ENCODE assay signal across 23 cellular contexts in genomic region chr17:2077040-2077439, GRCh38. TPM values are rescaled to one million over a fixed set of nuclear protein-coding genes. Genes with fewer than 3 reads are reported as not detected.
DNase-seq lines count a peak whose midpoint lies in the region; ATAC-seq, FAIRE-seq and TF ChIP-seq lines count a peak whose summit lies in the region.
"Had no signal": no experiment of that assay in that cellular context is flagged by ENCODE, and none has a peak within 500 bp of the region (broad histone marks: within the 10 kb centered on the region; RNA-seq: fewer than 3 reads in every experiment).

No MANE protein-coding gene starts in this region.

- H3K9ac ChIP-seq in NT2/D1 (ENCODE audit: insufficient read length, low read depth): peak overlapping the region; percentile 33
- no peak overlapping the region for H3K9ac ChIP-seq in fibroblast of lung (ENCODE audit: insufficient read depth, low read length)
- H3K9ac ChIP-seq in Karpas-422 (ENCODE audit: low read length): no peak overlapping the region
- H3K9ac ChIP-seq: parathyroid adenoma had no signal

- no peaks in the 10 kb centered on the region for H3K9me2 ChIP-seq in Karpas-422 (replicated peaks; ENCODE audit: insufficient read depth, low read length)

- H3K4me2 ChIP-seq in A549: no peak overlapping the region
- peak overlapping the region; percentile 57 for H3K4me2 ChIP-seq in fibroblast of lung (ENCODE audit: extremely low read depth, insufficient read depth, low read length)
- no peak overlapping the region for H3K4me2 ChIP-seq in Karpas-422 (ENCODE audit: low read depth, low read length, poor library complexity, severe bottlenecking)

- peak; percentile 32 for FAIRE-seq in A549 (lab: Jason Lieb, UNC)
- FAIRE-seq: frontal cortex, H1 had no signal

- peaks cover 28% of the 10 kb centered on the region for H3K36me3 ChIP-seq in NT2/D1 (ENCODE audit: insufficient read depth, insufficient read length, low read length)
- H3K36me3 ChIP-seq in fibroblast of lung (ENCODE audit: control insufficient read depth, insufficient read depth, low read length): peaks cover 7% of the 10 kb centered on the region
- peaks cover 0 to 47% of the 10 kb centered on the region in 2 donors for H3K36me3 ChIP-seq in psoas muscle (ENCODE audit: insufficient read depth in 1 of 2, low read depth in 1 of 2)
- no peaks in the 10 kb centered on the region for H3K36me3 ChIP-seq in Karpas-422 (ENCODE audit: insufficient read depth, low read length)
- H3K36me3 ChIP-seq in aorta (ENCODE audit: control insufficient read depth in 1 of 2, insufficient read depth in 2 of 2, low read length in 1 of 2): peaks cover 3 to 8% of the 10 kb centered on the region in 2 donors
- H3K36me3 ChIP-seq: MG63 had no signal

- H3K27ac ChIP-seq in A549: no peak overlapping the region
- peak overlapping the region; percentile 64 for H3K27ac ChIP-seq in fibroblast of lung (ENCODE audit: insufficient read depth, low read length)
- peak overlapping the region; percentile 81 for H3K27ac ChIP-seq in psoas muscle
- no peak overlapping the region for H3K27ac ChIP-seq in Karpas-422 (ENCODE audit: low read length)
- H3K27ac ChIP-seq in aorta (ENCODE audit: low read depth in 1 of 2, low read length in 2 of 2): no peak overlapping the region

- CTCF ChIA-PET in A549 (lab: Yijun Ruan, JAX): interaction anchor here (1.0 to 16.6 kb wide), 8 partner anchors 8 to 276 kb away, joined by 3 to 217 read pairs (median 5); partner anchors contain the start of gene HIC1

- no peak for ATAC-seq in A549
- peak; percentile 23 to 55 (median 48) for ATAC-seq in psoas muscle
- no peak for ATAC-seq in aorta (ENCODE audit: low FRiP score)
- ATAC-seq: left lobe of liver had no signal

- no peak for TF ChIP-seq CTCF in A549 (IDR thresholded peaks at IDR 0.05)
- no peak for TF ChIP-seq CTCF in fibroblast of lung (conservative IDR thresholded peaks at IDR 0.05 in 1 of 2, IDR thresholded peaks at IDR 0.05 in 1 of 2; ENCODE audit: low read depth in 1 of 2, low read length in 2 of 2)
- TF ChIP-seq CTCF in psoas muscle (IDR thresholded peaks at IDR 0.05): no peak

- DNase-seq in A549 (ENCODE audit: low read depth in 1 of 2, low spot score in 1 of 2): no peak
- no peak for DNase-seq in NT2/D1 (ENCODE audit: low read depth, low spot score)
- DNase-seq in fibroblast of lung (ENCODE audit: low read depth in 2 of 2): no peak
- DNase-seq in psoas muscle: no peak
- no peak for DNase-seq in Karpas-422
- no peak for DNase-seq in pons (ENCODE audit: low spot score)
- DNase-seq in aorta: no peak
- no peak for DNase-seq in HCEC 1CT
- DNase-seq: activated CD4-positive, alpha-beta memory T cell treated with anti-CD3 and anti-CD28 coated beads for 36 hours; activated naive CD4-positive, alpha-beta T cell treated with anti-CD3 and anti-CD28 coated beads for 36 hours; activated T-cell treated with anti-CD3 and anti-CD28 coated beads, Interleukin-2, amount 50 U/mL, for 24 hours; dermis blood vessel endothelial cell; DND-41; MG63; NCI-H226; RPMI8226; stimulated activated CD4-positive, alpha-beta T cell treated with anti-CD3 and anti-CD28 coated beads, Interleukin-12 subunit alpha, Interleukin-12 subunit beta, amount 100 ng/mL, for 4 hours; T-helper 1 cell; testis had no signal

- no peak for TF ChIP-seq RAD21 in A549 (conservative IDR thresholded peaks at IDR 0.05 in 1 of 2, IDR thresholded peaks at IDR 0.05 in 1 of 2)

- POLR2A ChIA-PET in A549 (lab: Yijun Ruan, JAX): no interaction called here

- H3K4me3 ChIP-seq in A549: no peak overlapping the region
- H3K4me3 ChIP-seq in NT2/D1 (ENCODE audit: insufficient read length, low read depth): no peak overlapping the region
- no peak overlapping the region for H3K4me3 ChIP-seq in fibroblast of lung (replicated peaks in 1 of 4; ENCODE audit: control extremely low read depth in 1 of 4, insufficient read depth in 1 of 4, low read depth in 3 of 4, low read length in 4 of 4)
- no peak overlapping the region for H3K4me3 ChIP-seq in psoas muscle
- no peak overlapping the region for H3K4me3 ChIP-seq in Karpas-422 (ENCODE audit: low read length)
- no peak overlapping the region for H3K4me3 ChIP-seq in aorta (ENCODE audit: low read length in 2 of 2)
- H3K4me3 ChIP-seq: MG63, testis had no signal

- TF ChIP-seq EP300 in A549 (IDR thresholded peaks at IDR 0.05): no peak

- H3K27me3 ChIP-seq in NT2/D1 (ENCODE audit: insufficient read depth, insufficient read length): no peaks in the 10 kb centered on the region
- H3K27me3 ChIP-seq in fibroblast of lung (ENCODE audit: control insufficient read depth, insufficient read depth, low read length): no peaks in the 10 kb centered on the region
- no peaks in the 10 kb centered on the region for H3K27me3 ChIP-seq in psoas muscle (ENCODE audit: insufficient read depth in 3 of 3, low read length in 2 of 3)
- H3K27me3 ChIP-seq in Karpas-422 (ENCODE audit: low read length): no peaks in the 10 kb centered on the region
- H3K27me3 ChIP-seq in aorta (ENCODE audit: control insufficient read depth in 1 of 2, insufficient read depth in 2 of 2, low read length in 1 of 2): no peaks in the 10 kb centered on the region
- H3K27me3 ChIP-seq: MG63, testis had no signal

- H2AFZ ChIP-seq in fibroblast of lung (ENCODE audit: low read length) (no peak overlapping the region), Karpas-422 (ENCODE audit: low read length) (no peak overlapping the region)
- H2AFZ ChIP-seq: parathyroid adenoma had no signal

- H3K79me2 ChIP-seq in fibroblast of lung (ENCODE audit: control insufficient read depth, insufficient read depth, low read length) (no peaks in the 10 kb centered on the region), Karpas-422 (ENCODE audit: low read length) (no peaks in the 10 kb centered on the region)
- H3K79me2 ChIP-seq: parathyroid adenoma had no signal

- H4K20me1 ChIP-seq in fibroblast of lung (ENCODE audit: control insufficient read depth, extremely low read depth, insufficient read depth, low read length): no peaks in the 10 kb centered on the region
- no peaks in the 10 kb centered on the region for H4K20me1 ChIP-seq in Karpas-422 (ENCODE audit: insufficient read depth, low read depth, low read length)

- no peaks in the 10 kb centered on the region for H3K9me3 ChIP-seq in A549
- no peaks in the 10 kb centered on the region for H3K9me3 ChIP-seq in NT2/D1 (ENCODE audit: insufficient read depth, low read length)
- H3K9me3 ChIP-seq in fibroblast of lung (ENCODE audit: control insufficient read depth, insufficient read depth, low read depth, low read length): no peaks in the 10 kb centered on the region
- H3K9me3 ChIP-seq in psoas muscle: no peaks in the 10 kb centered on the region
- H3K9me3 ChIP-seq in Karpas-422 (ENCODE audit: low read length): no peaks in the 10 kb centered on the region
- no peaks in the 10 kb centered on the region for H3K9me3 ChIP-seq in aorta (ENCODE audit: control insufficient read depth, low read length)
- H3K9me3 ChIP-seq: MG63, testis had no signal

- intact Hi-C loops in psoas muscle (cut with DNase I): no loop called here
- intact Hi-C loops in aorta (cut with DNase I): no loop called here

- TF ChIP-seq POLR2A in A549 (IDR thresholded peaks at IDR 0.05; ENCODE audit: low read length): no peak

- 98% methylated on average over 8 of the region's 8 CpGs for WGBS in A549 (ENCODE audit: missing lambda C conversion rate)
- 48 to 57% (median 51%) methylated on average over 8 of the region's 8 CpGs for WGBS in psoas muscle, 3 donors
- 76 to 80% methylated on average over 8 of the region's 8 CpGs for WGBS in aorta, 2 donors

- H3K4me1 ChIP-seq in A549: peaks cover 3% of the 10 kb centered on the region; the same call in 1 of the 3 replicates
- peaks cover 15% of the 10 kb centered on the region for H3K4me1 ChIP-seq in NT2/D1 (ENCODE audit: insufficient read depth, insufficient read length)
- H3K4me1 ChIP-seq in fibroblast of lung (ENCODE audit: control insufficient read depth, extremely low read depth, insufficient read depth, low read length): peaks cover 33% of the 10 kb centered on the region
- H3K4me1 ChIP-seq in psoas muscle: peaks cover 26% of the 10 kb centered on the region
- H3K4me1 ChIP-seq in Karpas-422 (ENCODE audit: low read length): peaks cover 6% of the 10 kb centered on the region
- no peaks in the 10 kb centered on the region for H3K4me1 ChIP-seq in aorta (ENCODE audit: control insufficient read depth in 1 of 2, insufficient read depth in 2 of 2, low read length in 2 of 2)
- H3K4me1 ChIP-seq: parathyroid adenoma had no signal

RNA-seq across cellular contexts. Expression of gene HIC1, which starts 22.1 kb away (rescaled TPM):
- polyA plus RNA-seq in A549 (2011; rRNA removed): 0.13 and 0.28 TPM in 2 replicates
- 0.37 and 0.43 TPM in 2 replicates for polyA plus RNA-seq in A549 (2012; cell fraction: cytosol; rRNA removed)
- polyA plus RNA-seq in A549 (2012; cell fraction: nucleus; rRNA removed): 1.7 and 2.1 TPM in 2 replicates
- polyA plus RNA-seq in A549 (2017; fragmentation: RNase III; extraction: RNeasy Plus Mini Kit Qiagen cat#74134 plus additional on column Dnase treatment): 0.70 to 1.5 TPM (median 1.3 TPM) in 3 replicates
- 0.29 and 0.58 TPM in 2 replicates for polyA minus RNA-seq in A549 (2011; rRNA and poly(A)+ RNA removed)
- 29.1 and 30.0 TPM in 2 replicates for total RNA-seq in fibroblast of lung
- polyA plus RNA-seq in fibroblast of lung: 8.2 and 11.3 TPM in 2 replicates
- 31.7 and 32.0 TPM in 2 replicates for polyA plus RNA-seq in fibroblast of lung (2012)
- 14.0 and 15.0 TPM in 2 replicates for polyA minus RNA-seq in fibroblast of lung (ENCODE audit: low replicate concordance)
- total RNA-seq in psoas muscle: 10 to 100 TPM in 1 of 4 donors, 1 to 10 TPM in 3; 4.3 to 12.6 (median 9.4) TPM
- polyA plus RNA-seq in psoas muscle: 1 to 10 TPM; 2.0 to 3.5 (median 2.1) TPM
- total RNA-seq in Karpas-422 (2014; rRNA removed; shearing (Covaris generic); ENCODE audit: low replicate concordance): 3.2 and 13.9 TPM in 2 replicates
- 10 to 100 TPM; 27.2 to 69.2 TPM for total RNA-seq in aorta
- polyA plus RNA-seq in aorta: 1 to 10 TPM; 1.1 to 2.1 TPM

RNA-seq across cellular contexts. Expression of gene OVCA2, which starts 35.2 kb away (rescaled TPM):
- polyA plus RNA-seq in A549 (2011; rRNA removed) (66.3 and 73.1 TPM in 2 replicates), A549 (2017; fragmentation: RNase III; extraction: RNeasy Plus Mini Kit Qiagen cat#74134 plus additional on column Dnase treatment) (54.3 to 56.6 TPM (median 54.6 TPM) in 3 replicates), fibroblast of lung (27.9 and 41.8 TPM in 2 replicates), psoas muscle (10 to 100 TPM; 29.2 to 66.1 (median 33.4) TPM), aorta (10 to 100 TPM; 20.3 to 54.0 TPM)
- polyA plus RNA-seq in A549 (2012; cell fraction: cytosol; rRNA removed): 77.8 and 108 TPM in 2 replicates
- 46.6 and 48.1 TPM in 2 replicates for polyA plus RNA-seq in A549 (2012; cell fraction: nucleus; rRNA removed)
- polyA minus RNA-seq in A549 (2011; rRNA and poly(A)+ RNA removed): 60.6 and 72.6 TPM in 2 replicates
- total RNA-seq in fibroblast of lung (40.6 and 41.1 TPM in 2 replicates), psoas muscle (10 to 100 TPM; 10.1 to 23.0 (median 15.2) TPM), aorta (10 to 100 TPM; 14.2 to 19.8 TPM)
- polyA plus RNA-seq in fibroblast of lung (2012): 21.1 and 44.6 TPM in 2 replicates
- 17.5 and 21.0 TPM in 2 replicates for polyA minus RNA-seq in fibroblast of lung (ENCODE audit: low replicate concordance)
- total RNA-seq in Karpas-422 (2014; rRNA removed; shearing (Covaris generic); ENCODE audit: low replicate concordance): 49.1 and 50.2 TPM in 2 replicates

RNA-seq across cellular contexts. Expression of gene DPH1, which starts 47.1 kb away (rescaled TPM):
- polyA plus RNA-seq in A549 (2011; rRNA removed) (25.5 and 33.0 TPM in 2 replicates), A549 (2017; fragmentation: RNase III; extraction: RNeasy Plus Mini Kit Qiagen cat#74134 plus additional on column Dnase treatment) (33.6 to 42.4 TPM (median 34.4 TPM) in 3 replicates), fibroblast of lung (28.5 and 31.3 TPM in 2 replicates), psoas muscle (10 to 100 TPM; 13.5 to 51.9 (median 39.2) TPM), aorta (10 to 100 TPM in 1 of 2 donors, 1 to 10 TPM in 1; 6.3 to 62.9 TPM)
- 44.9 and 53.6 TPM in 2 replicates for polyA plus RNA-seq in A549 (2012; cell fraction: cytosol; rRNA removed)
- 178 and 193 TPM in 2 replicates for polyA plus RNA-seq in A549 (2012; cell fraction: nucleus; rRNA removed)
- 52.9 and 61.5 TPM in 2 replicates for polyA minus RNA-seq in A549 (2011; rRNA and poly(A)+ RNA removed)
- total RNA-seq in fibroblast of lung (21.3 and 23.1 TPM in 2 replicates), psoas muscle (10 to 100 TPM; 36.9 to 73.4 (median 45.5) TPM), aorta (10 to 100 TPM; 26.1 to 38.8 TPM)
- 33.4 and 34.1 TPM in 2 replicates for polyA plus RNA-seq in fibroblast of lung (2012)
- polyA minus RNA-seq in fibroblast of lung (ENCODE audit: low replicate concordance): 194 and 205 TPM in 2 replicates
- total RNA-seq in Karpas-422 (2014; rRNA removed; shearing (Covaris generic); ENCODE audit: low replicate concordance): 37.5 and 41.9 TPM in 2 replicates

RNA-seq across cellular contexts. Expression of gene RTN4RL1, which starts 51.9 kb away (rescaled TPM):
- 0.39 and 0.46 TPM in 2 replicates for polyA plus RNA-seq in A549 (2011; rRNA removed)
- 0.96 and 1.8 TPM in 2 replicates for polyA plus RNA-seq in A549 (2012; cell fraction: cytosol; rRNA removed)
- polyA plus RNA-seq in A549 (2012; cell fraction: nucleus; rRNA removed): 1.8 and 2.1 TPM in 2 replicates
- 1.4 to 1.8 TPM (median 1.5 TPM) in 3 replicates for polyA plus RNA-seq in A549 (2017; fragmentation: RNase III; extraction: RNeasy Plus Mini Kit Qiagen cat#74134 plus additional on column Dnase treatment)
- 0.44 and 0.45 TPM in 2 replicates for polyA minus RNA-seq in A549 (2011; rRNA and poly(A)+ RNA removed)
- 0.51 and 0.83 TPM in 2 replicates for total RNA-seq in fibroblast of lung
- 0.14 and 0.39 TPM in 2 replicates for polyA plus RNA-seq in fibroblast of lung
- 0.40 and 0.76 TPM in 2 replicates for polyA plus RNA-seq in fibroblast of lung (2012)
- polyA minus RNA-seq in fibroblast of lung (ENCODE audit: low replicate concordance): 0.20 TPM in 1 of 2 replicates, not detected in the other
- 1 to 10 TPM in 2 of 4 donors, under 1 TPM in 2; 0.65 to 1.7 (median 1.2) TPM for total RNA-seq in psoas muscle
- polyA plus RNA-seq in psoas muscle: 1 to 10 TPM in 1 of 3 donors, under 1 TPM in 2; 0.44 to 1.8 (median 0.70) TPM
- total RNA-seq in Karpas-422 (2014; rRNA removed; shearing (Covaris generic); ENCODE audit: low replicate concordance): 0.11 and 0.30 TPM in 2 replicates
- 1 to 10 TPM; 2.6 to 5.2 TPM for total RNA-seq in aorta
- 1 to 10 TPM in 1 of 2 donors, under 1 TPM in 1; 0.25 to 1.8 TPM for polyA plus RNA-seq in aorta
- total RNA-seq: H1 had no signal

Comparison
In these comparisons a context has a peak if more than half of its experiments do, and no peak if none do; other contexts are left out.
1. ATAC-seq: peak in psoas muscle (4 of 4); none in A549 (0 of 2) and aorta (single experiment).
2. H3K27ac ChIP-seq: peak in fibroblast of lung (single experiment) and psoas muscle (single experiment); none in A549 (0 of 2), Karpas-422 (single experiment) and aorta (0 of 2).